Comparison of ENCODE assay signal across 7 cellular contexts in genomic region chr15:42490246-42490742, GRCh38. TPM values are rescaled to one million over a fixed set of nuclear protein-coding genes. Genes with fewer than 3 reads are reported as not detected.
DNase-seq lines count a peak whose midpoint lies in the region; ATAC-seq and TF ChIP-seq lines count a peak whose summit lies in the region.

No MANE protein-coding gene starts in this region.

- peaks cover 5 to 42% of the 10 kb centered on the region in 2 experiments for H3K79me1 ChIP-seq in IMR-90 (ENCODE audit: low read depth in 1 of 2, low read length in 2 of 2)

- peak overlapping the region; percentile 98 for H3K4me2 ChIP-seq in IMR-90 (ENCODE audit: low read depth, low read length)

- H3K18ac ChIP-seq in IMR-90 (ENCODE audit: low read depth, low read length), result peak overlapping the region; percentile 90

- peak overlapping the region; percentile 97 for H3K23ac ChIP-seq in IMR-90 (ENCODE audit: low read depth, low read length)

- intact Hi-C loops in IMR-90 (cut with micrococcal nuclease), result no loop called here

- H3K27me3 ChIP-seq in IMR-90 (ENCODE audit: control insufficient read depth, insufficient read depth, low read length) (no peaks in the 10 kb centered on the region), adipocyte (replicated peaks; ENCODE audit: control insufficient read depth, insufficient read depth, low read length) (no peaks in the 10 kb centered on the region), iPS-20b (ENCODE audit: insufficient read depth, low read length) (no peaks in the 10 kb centered on the region)

- TF ChIP-seq RAD21 in IMR-90 (IDR thresholded peaks at IDR 0.05; ENCODE audit: low read length), result no peak

- H3K4me3 Mint-ChIP-seq in stimulated activated naive B cell treated with anti-CD40 and anti-IgM and Interleukin-4, amounts not matched to agents 10 μg/mL and 1 μg/mL and 100 μg/mL, for 72 hours, result peak overlapping the region; percentile 96 to 99

- H2BK20ac ChIP-seq in IMR-90 (ENCODE audit: low read depth, low read length), result no peak overlapping the region

- in situ Hi-C loops in GM13976 (cut with MboI; ENCODE audit: low sequenced_read_pairs, unreplicated experiment) (no loop called here), IMR-90 (cut with MboI; ENCODE audit: low sequenced_read_pairs) (no loop called here)

- H3K4ac ChIP-seq in IMR-90 (ENCODE audit: low read depth, low read length), result peak overlapping the region; percentile 92

- peaks cover 5 to 12% of the 10 kb centered on the region in 2 donors for H3K36me3 Mint-ChIP-seq in stimulated activated naive B cell treated with anti-CD40 and anti-IgM and Interleukin-4, amounts not matched to agents 10 μg/mL and 1 μg/mL and 100 μg/mL, for 72 hours

- dilution Hi-C loops in IMR-90 (cut with HindIII; ENCODE audit: low sequenced_read_pairs, unreplicated experiment), result no loop called here

- H3K9ac ChIP-seq in IMR-90 (ENCODE audit: low read depth, low read length) (peak overlapping the region; percentile 99), adipocyte (ENCODE audit: low read length) (peak overlapping the region; percentile 98), iPS-20b (ENCODE audit: low read depth, low read length) (peak overlapping the region; percentile 93)

- peak overlapping the region; percentile 85; the same call in 1 of the 2 replicates for H4K5ac ChIP-seq in IMR-90 (ENCODE audit: low read depth, low read length)

- H3K9me3 Mint-ChIP-seq in stimulated activated naive B cell treated with anti-CD40 and anti-IgM and Interleukin-4, amounts not matched to agents 10 μg/mL and 1 μg/mL and 100 μg/mL, for 72 hours, result no peaks in the 10 kb centered on the region

- H2BK5ac ChIP-seq in IMR-90 (ENCODE audit: low read depth, low read length, poor library complexity, severe bottlenecking), result peak overlapping the region; percentile 96

- peak overlapping the region; percentile 83 to 99; a peak in 2 of 4 replicates for H4K8ac ChIP-seq in IMR-90 (ENCODE audit: low read depth in 2 of 2, low read length in 2 of 2)

- ATAC-seq in IMR-90 (ENCODE audit: low read depth) (peak; percentile 1; the same call in 1 of the 2 replicates), GM21717 (IDR thresholded peaks at IDR 0.05; ENCODE audit: unreplicated experiment) (no peak), HG03571 (IDR thresholded peaks at IDR 0.05; ENCODE audit: unreplicated experiment) (no peak)
- peak in 1 of 2 donors; percentile 4 for ATAC-seq in stimulated activated naive B cell treated with anti-CD40 and anti-IgM and Interleukin-4, amounts not matched to agents 10 μg/mL and 1 μg/mL and 100 μg/mL, for 72 hours (replicated peaks)

- H3K27me3 Mint-ChIP-seq in stimulated activated naive B cell treated with anti-CD40 and anti-IgM and Interleukin-4, amounts not matched to agents 10 μg/mL and 1 μg/mL and 100 μg/mL, for 72 hours, result no peaks in the 10 kb centered on the region

- no peak for TF ChIP-seq POLR2A in IMR-90 (IDR thresholded peaks at IDR 0.05; ENCODE audit: low read depth, low read length)

- H2BK120ac ChIP-seq in IMR-90 (ENCODE audit: low read depth, low read length), result peak overlapping the region; percentile 76

- peaks cover 4% of the 10 kb centered on the region for H4K20me1 ChIP-seq in IMR-90 (ENCODE audit: insufficient read depth, low read length)

- H3K14ac ChIP-seq in IMR-90 (replicated peaks; ENCODE audit: low read depth, low read length), result peak overlapping the region; percentile 97

- H2AFZ ChIP-seq in IMR-90 (replicated peaks; ENCODE audit: low read length, poor library complexity), result peak overlapping the region; percentile 96

- H3K36me3 ChIP-seq in IMR-90 (ENCODE audit: control insufficient read depth, insufficient read depth, low read length) (peaks cover 1% of the 10 kb centered on the region), adipocyte (ENCODE audit: control insufficient read depth, insufficient read depth, low read length, severe bottlenecking) (peaks cover 1% of the 10 kb centered on the region), iPS-20b (ENCODE audit: insufficient read depth, low read depth, low read length) (no peaks in the 10 kb centered on the region)

- H3K4me3 ChIP-seq in IMR-90 (ENCODE audit: insufficient read depth, low read depth, low read length), result peak overlapping the region; percentile 97
- H3K4me3 ChIP-seq in adipocyte (ENCODE audit: low read length), result peak overlapping the region; percentile 97
- peak overlapping the region; percentile 90 for H3K4me3 ChIP-seq in iPS-20b (ENCODE audit: low read length)

- peaks cover 2% of the 10 kb centered on the region; the same call in 1 of the 2 replicates for H3K9me1 ChIP-seq in IMR-90 (ENCODE audit: insufficient read depth, low read length)

- no peak for TF ChIP-seq CTCF in GM13976 (IDR thresholded peaks at IDR 0.05; ENCODE audit: borderline replicate concordance, control extremely low read depth, extremely low read depth, insufficient read depth, missing control alignments)
- no peak for TF ChIP-seq CTCF in IMR-90 (conservative IDR thresholded peaks at IDR 0.05; ENCODE audit: low read depth, low read length)

- WGBS in IMR-90 (ENCODE audit: extremely low coverage in 2 of 2, insufficient read length in 1 of 2), 2 experiments, result no CpG with 5 or more reads among the region's 13 CpGs

- peak overlapping the region; percentile 99 for H3K27ac ChIP-seq in IMR-90 (ENCODE audit: insufficient read depth, low read length)
- peak overlapping the region; percentile 28 for H3K27ac ChIP-seq in iPS-20b (ENCODE audit: low read length)

- H3K56ac ChIP-seq in IMR-90 (ENCODE audit: extremely low read depth, insufficient read depth, low read length), result peak overlapping the region; percentile 83; the same call in 1 of the 2 replicates

- H3K9me3 ChIP-seq in IMR-90 (ENCODE audit: control insufficient read depth, insufficient read depth, low read length) (no peaks in the 10 kb centered on the region), adipocyte (ENCODE audit: control insufficient read depth, low read length) (no peaks in the 10 kb centered on the region), iPS-20b (ENCODE audit: insufficient read depth, low read depth, low read length) (no peaks in the 10 kb centered on the region)

- peak overlapping the region; percentile 93 for H2AK5ac ChIP-seq in IMR-90 (ENCODE audit: low read depth, low read length)

- peak overlapping the region; percentile 82 for H4K91ac ChIP-seq in IMR-90 (ENCODE audit: insufficient read depth, low read depth, low read length)

- CTCF ChIA-PET in IMR-90 (lab: Yijun Ruan, JAX), result no interaction called here

- DNase-seq in GM13976 (ENCODE audit: low spot score) (peak; percentile 39), IMR-90 (peak; percentile 4), adipocyte (ENCODE audit: low read depth) (peak; percentile 46)
- DNase-seq in stimulated activated naive B cell treated with anti-CD40 and anti-IgM and Interleukin-4, amounts not matched to agents 10 μg/mL and 1 μg/mL and 100 μg/mL, for 72 hours, result no peak

- peak overlapping the region; percentile 95 for H2AK9ac ChIP-seq in IMR-90 (replicated peaks; ENCODE audit: low read depth, low read length, poor library complexity)

- H3K4me1 Mint-ChIP-seq in stimulated activated naive B cell treated with anti-CD40 and anti-IgM and Interleukin-4, amounts not matched to agents 10 μg/mL and 1 μg/mL and 100 μg/mL, for 72 hours, result peaks cover 18 to 39% of the 10 kb centered on the region in 2 donors

- TSS peak; percentile 66 for BruUV-seq in IMR-90 (replicated peaks; lab: Mats Ljungman, UMichigan)

- POLR2A ChIA-PET in IMR-90 (lab: Charles Lee; ENCODE audit: unreplicated experiment), result interaction anchor here (0.6 to 1.3 kb wide), 3 partner anchors 9 to 45 kb away, joined by 3 to 4 read pairs (median 3); no protein-coding TSS in a partner anchor

- peak overlapping the region; percentile 45; the same call in 1 of the 3 replicates for H2BK15ac ChIP-seq in IMR-90 (ENCODE audit: low read depth, low read length)

- H3K27ac Mint-ChIP-seq in stimulated activated naive B cell treated with anti-CD40 and anti-IgM and Interleukin-4, amounts not matched to agents 10 μg/mL and 1 μg/mL and 100 μg/mL, for 72 hours, result peak overlapping the region; percentile 97

- H3K4me1 ChIP-seq in IMR-90 (ENCODE audit: control insufficient read depth, insufficient read depth, low read length), result peaks cover 3% of the 10 kb centered on the region
- H3K4me1 ChIP-seq in adipocyte (ENCODE audit: control insufficient read depth, insufficient read depth, low read length), result peaks cover 12% of the 10 kb centered on the region
- peaks cover 4% of the 10 kb centered on the region; the same call in 1 of the 2 replicates for H3K4me1 ChIP-seq in iPS-20b (ENCODE audit: insufficient read depth, low read length)

TF ChIP-seq in IMR-90, 13 proteins besides CTCF, POLR2A, EP300 and RAD21:
- TF ChIP-seq FOS (IDR thresholded peaks at IDR 0.05; ENCODE audit: low read depth, low read length) (no peak), RCOR1 (IDR thresholded peaks at IDR 0.05; ENCODE audit: insufficient replicate concordance, low read length) (no peak), MAFK (IDR thresholded peaks at IDR 0.05; ENCODE audit: low read depth, low read length) (no peak), MXI1 (IDR thresholded peaks at IDR 0.05; ENCODE audit: borderline replicate concordance, low read depth, low read length) (no peak; the same call in 1 of the 2 replicates), CEBPB (IDR thresholded peaks at IDR 0.05; ENCODE audit: low read depth, low read length) (peak; percentile 51; the same call in 1 of the 2 replicates), BHLHE40 (IDR thresholded peaks at IDR 0.05; ENCODE audit: low read depth, low read length) (no peak)

RNA-seq across cellular contexts. Expression of gene ZNF106, which starts 0.6 kb away (rescaled TPM):
- 87.5 and 107 TPM in 2 replicates for total RNA-seq in IMR-90 (2012; rRNA removed)
- polyA plus RNA-seq in IMR-90 (2012; rRNA removed), result 19.2 TPM in 2 replicates
- polyA plus RNA-seq in IMR-90 (2012; cell fraction: cytosol; rRNA removed), result 6.9 and 8.5 TPM in 2 replicates
- polyA plus RNA-seq in IMR-90 (2012; cell fraction: nucleus; rRNA removed; ENCODE audit: low replicate concordance), result 4.0 and 13.9 TPM in 2 replicates

RNA-seq across cellular contexts. Expression of gene SNAP23, which starts 5.1 kb away (rescaled TPM):
- total RNA-seq in IMR-90 (2012; rRNA removed), result 36.0 and 72.5 TPM in 2 replicates
- polyA plus RNA-seq in IMR-90 (2012; rRNA removed), result 37.2 and 45.5 TPM in 2 replicates
- polyA plus RNA-seq in IMR-90 (2012; cell fraction: cytosol; rRNA removed), result 7.1 and 8.5 TPM in 2 replicates
- 7.5 and 77.2 TPM in 2 replicates for polyA plus RNA-seq in IMR-90 (2012; cell fraction: nucleus; rRNA removed; ENCODE audit: low replicate concordance)

RNA-seq across cellular contexts. Expression of gene LRRC57, which starts 58.3 kb away (rescaled TPM):
- 9.5 and 10.0 TPM in 2 replicates for total RNA-seq in IMR-90 (2012; rRNA removed)
- polyA plus RNA-seq in IMR-90 (2012; rRNA removed), result 7.4 and 11.3 TPM in 2 replicates
- polyA plus RNA-seq in IMR-90 (2012; cell fraction: cytosol; rRNA removed), result 3.2 and 4.7 TPM in 2 replicates
- polyA plus RNA-seq in IMR-90 (2012; cell fraction: nucleus; rRNA removed; ENCODE audit: low replicate concordance), result 2.2 and 7.1 TPM in 2 replicates

RNA-seq across cellular contexts. Expression of gene HAUS2, which starts 58.3 kb away (rescaled TPM):
- total RNA-seq in IMR-90 (2012; rRNA removed), result 22.4 and 29.2 TPM in 2 replicates
- polyA plus RNA-seq in IMR-90 (2012; rRNA removed), result 12.3 and 18.4 TPM in 2 replicates
- 5.7 and 7.8 TPM in 2 replicates for polyA plus RNA-seq in IMR-90 (2012; cell fraction: cytosol; rRNA removed)
- polyA plus RNA-seq in IMR-90 (2012; cell fraction: nucleus; rRNA removed; ENCODE audit: low replicate concordance), result 3.1 and 6.2 TPM in 2 replicates
